Comparison of ENCODE assay signal across 15 cellular contexts in genomic region chr2:69036926-69037325, GRCh38. TPM values are rescaled to one million over a fixed set of nuclear protein-coding genes. Genes with fewer than 3 reads are reported as not detected.
DNase-seq lines count a peak whose midpoint lies in the region; FAIRE-seq and TF ChIP-seq lines count a peak whose summit lies in the region.
"Had no signal": no experiment of that assay in that cellular context is flagged by ENCODE, and none has a peak within 500 bp of the region (broad histone marks: within the 10 kb centered on the region; RNA-seq: fewer than 3 reads in every experiment).

No MANE protein-coding gene starts in this region.

- 0 out of 2 replicates have a peak, but pooled peaks cover 3% of the 10 kb centered on the region for H4K20me1 ChIP-seq in GM23248 (ENCODE audit: insufficient read depth)
- H4K20me1 ChIP-seq in astrocyte (ENCODE audit: insufficient read depth, low read length): peaks cover 61% of the 10 kb centered on the region
- no peaks in the 10 kb centered on the region for H4K20me1 ChIP-seq in fibroblast of lung (ENCODE audit: control insufficient read depth, extremely low read depth, insufficient read depth, low read length)

- no peaks in the 10 kb centered on the region for H3K27me3 Mint-ChIP-seq in astrocyte (ENCODE audit: low read depth, unreplicated experiment)

- peak; percentile 68 for DNase-seq in GM23248
- peak; percentile 87 for DNase-seq in astrocyte (ENCODE audit: low read depth)
- peak; percentile 23 to 86 for DNase-seq in fibroblast of lung (ENCODE audit: low read depth in 2 of 2)
- DNase-seq in stromal cell of bone marrow (ENCODE audit: low read depth): peak; percentile 46
- DNase-seq in activated CD4-positive, alpha-beta T cell treated with anti-CD3 and anti-CD28 coated beads, Interleukin-2, amount 50 U/mL, for 48 hours: no peak
- DNase-seq in NCI-H1694 (lab: John Stamatoyannopoulos, UW): no peak
- no peak for DNase-seq in NCI-H1930 (lab: John Stamatoyannopoulos, UW)
- DNase-seq: DMS79 treated with DMSO at 0.1 percent for 48 hours, H7, MM.1S, NCI-H2029 treated with DMSO at 0.1 percent for 48 hours, NCI-H510A treated with DMSO at 0.1 percent for 48 hours, Peyer's patch, SHP77 treated with DMSO at 0.1 percent for 48 hours had no signal

- H3K9me3 ChIP-seq in GM23248 (ENCODE audit: low read depth) (no peaks in the 10 kb centered on the region), astrocyte (ENCODE audit: insufficient read depth, low read depth, low read length) (no peaks in the 10 kb centered on the region), fibroblast of lung (ENCODE audit: control insufficient read depth, insufficient read depth, low read depth, low read length) (no peaks in the 10 kb centered on the region)
- H3K9me3 ChIP-seq: Peyer's patch had no signal

- H3K79me2 ChIP-seq in GM23248 (ENCODE audit: insufficient read depth) (peaks cover 100% of the 10 kb centered on the region), astrocyte (ENCODE audit: insufficient read depth, low read length) (peaks cover 40% of the 10 kb centered on the region), fibroblast of lung (ENCODE audit: control insufficient read depth, insufficient read depth, low read length) (no peaks in the 10 kb centered on the region)

- H3K9me3 Mint-ChIP-seq in astrocyte (ENCODE audit: unreplicated experiment): no peaks in the 10 kb centered on the region
- H3K9me3 Mint-ChIP-seq: CD14-positive monocyte had no signal

- in situ Hi-C loops in GM23248 (cut with MboI): no loop called here

- FAIRE-seq in astrocyte (lab: Jason Lieb, UNC): no peak

- H3K4me2 ChIP-seq in GM23248 (ENCODE audit: unreplicated experiment) (no peak overlapping the region), astrocyte (ENCODE audit: low read length) (no peak overlapping the region), fibroblast of lung (ENCODE audit: extremely low read depth, insufficient read depth, low read length) (no peak overlapping the region)

- TF ChIP-seq CTCF in astrocyte (IDR thresholded peaks at IDR 0.05; ENCODE audit: insufficient read depth, low read depth, low read length) (no peak), fibroblast of lung (conservative IDR thresholded peaks at IDR 0.05 in 1 of 2, IDR thresholded peaks at IDR 0.05 in 1 of 2; ENCODE audit: low read depth in 1 of 2, low read length in 2 of 2) (no peak)

- H3K27ac Mint-ChIP-seq in astrocyte (ENCODE audit: unreplicated experiment): no peak overlapping the region
- H3K27ac Mint-ChIP-seq: CD14-positive monocyte had no signal

- peaks cover 15% of the 10 kb centered on the region for H3K36me3 Mint-ChIP-seq in astrocyte (ENCODE audit: low read depth, unreplicated experiment)
- H3K36me3 Mint-ChIP-seq: CD14-positive monocyte had no signal

- peaks cover 18% of the 10 kb centered on the region for H3K36me3 ChIP-seq in GM23248 (ENCODE audit: low read depth)
- H3K36me3 ChIP-seq in astrocyte (ENCODE audit: insufficient read depth, low read length): peaks cover 7% of the 10 kb centered on the region
- H3K36me3 ChIP-seq in fibroblast of lung (ENCODE audit: control insufficient read depth, insufficient read depth, low read length): no peaks in the 10 kb centered on the region
- H3K36me3 ChIP-seq: Peyer's patch had no signal

- WGBS in GM23248 (ENCODE audit: low coverage in 1 of 2, low lambda C conversion rate in 2 of 2, missing lambda C conversion rate in 2 of 2), 2 experiments: 97 to 100% methylated on average over 4 of the region's 4 CpGs

- H3K4me1 ChIP-seq in GM23248 (ENCODE audit: insufficient read depth) (peaks cover 25% of the 10 kb centered on the region), astrocyte (ENCODE audit: insufficient read depth, low read length) (peaks cover 15% of the 10 kb centered on the region), fibroblast of lung (ENCODE audit: control insufficient read depth, extremely low read depth, insufficient read depth, low read length) (no peaks in the 10 kb centered on the region)
- H3K4me1 ChIP-seq: Peyer's patch had no signal

- peak overlapping the region; percentile 25; the same call in 1 of the 2 replicates for H3K27ac ChIP-seq in GM23248
- H3K27ac ChIP-seq in astrocyte (ENCODE audit: low read depth, low read length): peak overlapping the region; percentile 6
- no peak overlapping the region for H3K27ac ChIP-seq in fibroblast of lung (ENCODE audit: insufficient read depth, low read length)
- H3K27ac ChIP-seq: Peyer's patch had no signal

- no peaks in the 10 kb centered on the region for H3K9me2 ChIP-seq in GM23248 (ENCODE audit: insufficient read depth)

- H3K27me3 ChIP-seq in GM23248 (replicated peaks; ENCODE audit: insufficient read depth): no peaks in the 10 kb centered on the region
- no peaks in the 10 kb centered on the region for H3K27me3 ChIP-seq in astrocyte (ENCODE audit: insufficient read depth, low read length)
- no peaks in the 10 kb centered on the region for H3K27me3 ChIP-seq in fibroblast of lung (ENCODE audit: control insufficient read depth, insufficient read depth, low read length)
- H3K27me3 ChIP-seq: Peyer's patch had no signal

- no peak overlapping the region for H3K4me3 Mint-ChIP-seq in astrocyte (ENCODE audit: unreplicated experiment)
- H3K4me3 Mint-ChIP-seq: CD14-positive monocyte had no signal

- H3K4me3 ChIP-seq in GM23248 (no peak overlapping the region), astrocyte (ENCODE audit: insufficient read depth, low read depth, low read length) (no peak overlapping the region), fibroblast of lung (replicated peaks in 1 of 4; ENCODE audit: control extremely low read depth in 1 of 4, insufficient read depth in 1 of 4, low read depth in 3 of 4, low read length in 4 of 4) (no peak overlapping the region)
- H3K4me3 ChIP-seq: Peyer's patch had no signal

- H3K9ac ChIP-seq in GM23248 (no peak overlapping the region), astrocyte (ENCODE audit: low read length) (no peak overlapping the region), fibroblast of lung (ENCODE audit: insufficient read depth, low read length) (no peak overlapping the region)

- H3K4me1 Mint-ChIP-seq in astrocyte (ENCODE audit: low read depth, unreplicated experiment): peaks cover 33% of the 10 kb centered on the region

- H2AFZ ChIP-seq in GM23248 (no peak overlapping the region), astrocyte (ENCODE audit: low read depth, low read length) (no peak overlapping the region), fibroblast of lung (ENCODE audit: low read length) (no peak overlapping the region)

- peaks cover 44% of the 10 kb centered on the region for H3F3A ChIP-seq in GM23248 (ENCODE audit: insufficient read depth)

RNA-seq across cellular contexts. Expression of gene ANTXR1, which starts 23.9 kb away (rescaled TPM):
- total RNA-seq in GM23248 (2014; rRNA removed; shearing (Covaris generic)): 126 and 128 TPM in 2 replicates
- polyA plus RNA-seq in GM23248 (2016; fragmentation: Nextera tagmentation; extraction: Ambion mirVana) (187 and 191 TPM in 2 replicates), fibroblast of lung (87.2 and 101 TPM in 2 replicates)
- total RNA-seq in astrocyte (67.8 and 71.7 TPM in 2 replicates), fibroblast of lung (44.6 and 45.5 TPM in 2 replicates)
- polyA plus RNA-seq in fibroblast of lung (2012): 52.9 and 63.9 TPM in 2 replicates
- 52.3 and 68.8 TPM in 2 replicates for polyA minus RNA-seq in fibroblast of lung (ENCODE audit: low replicate concordance)
- polyA plus RNA-seq: CD14-positive monocyte had no signal

Comparison
In these comparisons a context has a peak if more than half of its experiments do, and no peak if none do; other contexts are left out.
1. DNase-seq: peak in GM23248 (single experiment), astrocyte (single experiment), fibroblast of lung (2 of 2) and stromal cell of bone marrow (single experiment); none in activated CD4-positive, alpha-beta T cell treated with anti-CD3 and anti-CD28 coated beads, Interleukin-2, amount 50 U/mL, for 48 hours (0 of 2), NCI-H1694 (single experiment) and NCI-H1930 (0 of 2).